Comparison of ENCODE assay signal across 12 cellular contexts in genomic region chr11:119493712-119494111, GRCh38.
A peak's percentile ranks its signal among the peaks of the same experiment; 100 is the strongest.
DNase-seq lines count a peak whose midpoint lies in the region; TF ChIP-seq lines count a peak whose summit lies in the region.
"Had no signal": no experiment of that assay in that cellular context is flagged by ENCODE, and none has a peak within 500 bp of the region (broad histone marks: within the 10 kb centered on the region; RNA-seq: fewer than 3 reads in every experiment).

No MANE protein-coding gene starts in this region.

- TF ChIP-seq POLR2A in breast epithelium (IDR thresholded peaks at IDR 0.05) = no peak
- TF ChIP-seq POLR2A in stomach (IDR thresholded peaks at IDR 0.05) = no peak

- no peaks in the 10 kb centered on the region for H3K27me3 ChIP-seq in breast epithelium
- peaks cover 0 to 24% (median 0%) of the 10 kb centered on the region in 3 donors for H3K27me3 ChIP-seq in stomach

- POLR2A ChIA-PET in MCF 10A (lab: Yijun Ruan, JAX) (interaction anchor here (0.6 kb wide), 1 partner anchor 1411 kb away, joined by 3 read pairs; no protein-coding TSS in a partner anchor), RWPE1 (lab: Yijun Ruan, JAX; ENCODE audit: low non-redundant PET) (no interaction called here)

- H3K27ac ChIP-seq in breast epithelium (no peak overlapping the region), RWPE1 (no peak overlapping the region), stomach (no peak overlapping the region)

- intact Hi-C loops in MCF 10A (cut with micrococcal nuclease) = no loop called here
- intact Hi-C loops in breast epithelium (cut with DNase I; ENCODE audit: low total_unique reads) = no loop called here
- intact Hi-C loops in stomach (cut with DNase I; ENCODE audit: low total_unique reads) = no loop called here

- H3K27me3 Mint-ChIP-seq in MCF 10A (ENCODE audit: insufficient read depth, unreplicated experiment) = peaks cover 63% of the 10 kb centered on the region

- H3K36me3 ChIP-seq in breast epithelium (no peaks in the 10 kb centered on the region), stomach (no peaks in the 10 kb centered on the region)

- no peak for TF ChIP-seq CTCF in MCF 10A (IDR thresholded peaks at IDR 0.05; ENCODE audit: unreplicated experiment)
- TF ChIP-seq CTCF in breast epithelium (IDR thresholded peaks at IDR 0.05) = no peak
- TF ChIP-seq CTCF in RWPE1 (conservative IDR thresholded peaks at IDR 0.05; ENCODE audit: low read depth) = no peak
- TF ChIP-seq CTCF in fibroblast of pulmonary artery (IDR thresholded peaks at IDR 0.05; ENCODE audit: low read length, missing control alignments) = no peak
- TF ChIP-seq CTCF in stomach (IDR thresholded peaks at IDR 0.05) = no peak

- H3K36me3 Mint-ChIP-seq in MCF 10A (ENCODE audit: insufficient read depth, unreplicated experiment) = peaks cover 6% of the 10 kb centered on the region
- H3K36me3 Mint-ChIP-seq: CD8-positive, alpha-beta T cell; naive thymus-derived CD4-positive, alpha-beta T cell; T-cell had no signal

- no peaks in the 10 kb centered on the region for H3K4me1 Mint-ChIP-seq in MCF 10A (ENCODE audit: insufficient read depth, unreplicated experiment)
- H3K4me1 Mint-ChIP-seq: naive thymus-derived CD4-positive, alpha-beta T cell; T-cell had no signal

- H3K9me3 Mint-ChIP-seq in MCF 10A (ENCODE audit: unreplicated experiment) = no peaks in the 10 kb centered on the region
- H3K9me3 Mint-ChIP-seq: CD8-positive, alpha-beta T cell; naive thymus-derived CD4-positive, alpha-beta T cell; T-cell had no signal

- CTCF ChIA-PET in MCF 10A (lab: Yijun Ruan, JAX) = interaction anchor here (0.5 to 1.8 kb wide), 2 partner anchors 10 to 40 kb away, joined by 3 to 9 read pairs; no protein-coding TSS in a partner anchor
- CTCF ChIA-PET in RWPE1 (lab: Yijun Ruan, JAX) = interaction anchor here (0.6 kb wide), 2 partner anchors 10 to 19 kb away, joined by 3 to 4 read pairs; no protein-coding TSS in a partner anchor

- TF ChIP-seq EP300 in stomach (IDR thresholded peaks at IDR 0.05) = no peak

- WGBS in stomach, 5 donors = 42 to 48% (median 47%) methylated on average over 4 of the region's 4 CpGs

- no peak overlapping the region for H3K27ac Mint-ChIP-seq in MCF 10A (ENCODE audit: low read depth, unreplicated experiment)
- H3K27ac Mint-ChIP-seq: CD8-positive, alpha-beta T cell; naive thymus-derived CD4-positive, alpha-beta T cell; T-cell had no signal

- no TSS peak for BruUV-seq in MCF 10A (replicated peaks; lab: Mats Ljungman, UMichigan)

- DNase-seq in MCF 10A (ENCODE audit: unreplicated experiment) (peak; percentile 58), breast epithelium (ENCODE audit: low spot score in 2 of 2) (no peak), RWPE1 (ENCODE audit: low spot score) (peak; percentile 27), fibroblast of pulmonary artery (ENCODE audit: low read depth) (peak; percentile 36), stomach (peak; percentile 39), SK-N-DZ (ENCODE audit: low spot score) (no peak), 8988T (no peak), NCI-H82 treated with DMSO at 0.1 percent for 48 hours (lab: John Stamatoyannopoulos, UW; ENCODE audit: unreplicated experiment) (no peak)
- DNase-seq: activated gamma-delta T cell treated with Interleukin-2 at 50 U/mL for 16 hours; CD8-positive, alpha-beta T cell; naive thymus-derived CD4-positive, alpha-beta T cell; T-cell had no signal

- H3K9me3 ChIP-seq in breast epithelium (no peaks in the 10 kb centered on the region), stomach (no peaks in the 10 kb centered on the region)

- no peak overlapping the region for H3K4me3 Mint-ChIP-seq in MCF 10A (ENCODE audit: unreplicated experiment)
- H3K4me3 Mint-ChIP-seq: CD8-positive, alpha-beta T cell; naive thymus-derived CD4-positive, alpha-beta T cell; T-cell had no signal

- H3K4me3 ChIP-seq in breast epithelium = no peak overlapping the region
- no peak overlapping the region for H3K4me3 ChIP-seq in fibroblast of pulmonary artery (replicated peaks; ENCODE audit: low read depth, low read length)
- H3K4me3 ChIP-seq in stomach = no peak overlapping the region

- H3K4me1 ChIP-seq in breast epithelium (no peaks in the 10 kb centered on the region), stomach (no peaks in the 10 kb centered on the region)

Comparison
In these comparisons a context has a peak if more than half of its experiments do, and no peak if none do; other contexts are left out.
1. DNase-seq: peak in MCF 10A (single experiment), RWPE1 (single experiment), fibroblast of pulmonary artery (single experiment) and stomach (single experiment); none in breast epithelium (0 of 2), SK-N-DZ (single experiment), 8988T (single experiment) and NCI-H82 treated with DMSO at 0.1 percent for 48 hours (single experiment).